12 cellular contexts compared by ENCODE assay signal in genomic region chr19:18789422-18789832, GRCh38. TPM values are rescaled to one million over a fixed set of nuclear protein-coding genes. Genes with fewer than 3 reads are reported as not detected.
DNase-seq lines count a peak whose midpoint lies in the region; FAIRE-seq and TF ChIP-seq lines count a peak whose summit lies in the region.
"Had no signal": no experiment of that assay in that cellular context is flagged by ENCODE, and none has a peak within 500 bp of the region (broad histone marks: within the 10 kb centered on the region; RNA-seq: fewer than 3 reads in every experiment).

No MANE protein-coding gene starts in this region.

- H3K27me3 ChIP-seq in WERI-Rb-1 (ENCODE audit: insufficient read depth, low read depth, severe bottlenecking) (peaks cover 49% of the 10 kb centered on the region), stomach (peaks cover 39 to 100% (median 75%) of the 10 kb centered on the region in 3 donors), small intestine (ENCODE audit: control insufficient read depth in 2 of 2, insufficient read depth in 2 of 2, low read length in 2 of 2) (peaks cover 13 to 52% of the 10 kb centered on the region in 2 donors)

- H3K27ac ChIP-seq in WERI-Rb-1 (no peak overlapping the region), stomach (no peak overlapping the region), small intestine (ENCODE audit: low read depth in 1 of 2, low read length in 1 of 2) (no peak overlapping the region)
- H3K27ac ChIP-seq: SJSA1 had no signal

- no peak for FAIRE-seq in small intestine (lab: Jason Lieb, UNC)
- FAIRE-seq: HepG2 had no signal

- TF ChIP-seq CTCF in WERI-Rb-1 (IDR thresholded peaks at IDR 0.05; ENCODE audit: low read depth, low read length), result no peak
- no peak for TF ChIP-seq CTCF in stomach (IDR thresholded peaks at IDR 0.05)

- H3K4me1 Mint-ChIP-seq in activated T-cell treated with anti-CD3 and anti-CD28 coated beads, Interleukin-2, amount 50 U/mL, for 24 hours (ENCODE audit: low read depth), result peaks cover 36% of the 10 kb centered on the region

- 3 to 4% (median 3%) methylated on average over 11 to 36 of the region's 36 CpGs for WGBS in stomach, 5 donors
- WGBS in small intestine, 3 donors, result 3 to 10% (median 8%) methylated on average over 34 to 36 of the region's 36 CpGs

- H3K27ac Mint-ChIP-seq in activated T-cell treated with anti-CD3 and anti-CD28 coated beads, Interleukin-2, amount 50 U/mL, for 24 hours, result no peak overlapping the region

- H3K27me3 Mint-ChIP-seq in activated T-cell treated with anti-CD3 and anti-CD28 coated beads, Interleukin-2, amount 50 U/mL, for 24 hours, result peaks cover 91% of the 10 kb centered on the region

- H3K9me3 ChIP-seq in WERI-Rb-1 (ENCODE audit: severe bottlenecking) (peaks cover 2% of the 10 kb centered on the region), stomach (no peaks in the 10 kb centered on the region), small intestine (ENCODE audit: control insufficient read depth, low read depth) (no peaks in the 10 kb centered on the region)
- H3K9me3 ChIP-seq: SJSA1 had no signal

- H3K9me3 Mint-ChIP-seq in activated T-cell treated with anti-CD3 and anti-CD28 coated beads, Interleukin-2, amount 50 U/mL, for 24 hours, result no peaks in the 10 kb centered on the region

- H3K4me1 ChIP-seq in stomach (peaks cover 44 to 59% (median 53%) of the 10 kb centered on the region in 4 donors), small intestine (ENCODE audit: control insufficient read depth in 2 of 2, insufficient read depth in 1 of 2, low read depth in 1 of 2, low read length in 1 of 2) (peaks cover 0 to 3% of the 10 kb centered on the region in 2 donors)

- DNase-seq in activated T-cell treated with anti-CD3 and anti-CD28 coated beads, Interleukin-2, amount 50 U/mL, for 24 hours, result no peak
- DNase-seq in activated T-cell treated with anti-CD3 and anti-CD28 coated beads, Interleukin-2, amount 50 U/mL, for 1 hour, result no peak
- no peak for DNase-seq in WERI-Rb-1
- DNase-seq in stomach, result no peak
- no peak for DNase-seq in inferior parietal cortex (ENCODE audit: extremely low spot score)
- no peak for DNase-seq in small intestine
- DNase-seq in stimulated activated naive CD4-positive, alpha-beta T cell treated with Interleukin-2 at 50 U/mL for 16 hours (lab: John Stamatoyannopoulos, UW), result no peak
- DNase-seq: activated CD8-positive, alpha-beta memory T cell treated with anti-CD3 and anti-CD28 coated beads, Interleukin-2, amount 50 U/mL, for 48 hours; AML-193 had no signal

- H3K4me3 ChIP-seq in WERI-Rb-1 (ENCODE audit: low read depth, low read length) (peak overlapping the region; percentile 30), iPS-11a (ENCODE audit: low read depth, low read length) (peak overlapping the region; percentile 6), stomach (peak overlapping the region; percentile 23 to 50 (median 34)), small intestine (ENCODE audit: low read depth in 1 of 2, low read length in 2 of 2) (no peak overlapping the region)
- H3K4me3 ChIP-seq: SJSA1 had no signal

- intact Hi-C loops in stomach (cut with DNase I; ENCODE audit: low total_unique reads), result no loop called here

- no peaks in the 10 kb centered on the region for H3K36me3 ChIP-seq in WERI-Rb-1
- H3K36me3 ChIP-seq in stomach, result no peaks in the 10 kb centered on the region
- H3K36me3 ChIP-seq in small intestine (ENCODE audit: control insufficient read depth in 2 of 2, insufficient read depth in 2 of 2, low read length in 2 of 2), result no peaks in the 10 kb centered on the region
- H3K36me3 ChIP-seq: SJSA1 had no signal

- H3K4me3 Mint-ChIP-seq in activated T-cell treated with anti-CD3 and anti-CD28 coated beads, Interleukin-2, amount 50 U/mL, for 24 hours, result peak overlapping the region; percentile 53

- TF ChIP-seq EP300 in stomach (IDR thresholded peaks at IDR 0.05), result no peak

- H3K36me3 Mint-ChIP-seq in activated T-cell treated with anti-CD3 and anti-CD28 coated beads, Interleukin-2, amount 50 U/mL, for 24 hours (ENCODE audit: low read depth), result no peaks in the 10 kb centered on the region

- TF ChIP-seq POLR2A in stomach (IDR thresholded peaks at IDR 0.05), result no peak

RNA-seq across cellular contexts. Expression of gene COMP, which starts 1.7 kb away (rescaled TPM):
- 1 to 10 TPM in 1 of 5 donors, not detected in 4; 1.4 TPM for total RNA-seq in stomach
- polyA plus RNA-seq in stomach (1 to 10 TPM in 2 of 3 donors, under 1 TPM in 1; 0.62 to 4.1 (median 1.8) TPM), small intestine (1 to 10 TPM in 1 of 3 donors, not detected in 2; 1.8 TPM)
- total RNA-seq: SJSA1 had no signal

RNA-seq across cellular contexts. Expression of gene UPF1, which starts 42.3 kb away (rescaled TPM):
- 100 to 1,000 TPM in 1 of 5 donors, 10 to 100 TPM in 4; 26.3 to 111 (median 46.6) TPM for total RNA-seq in stomach
- polyA plus RNA-seq in stomach, result 10 to 100 TPM; 27.5 to 35.4 (median 32.2) TPM
- 10 to 100 TPM; 37.6 to 42.0 (median 41.6) TPM for polyA plus RNA-seq in small intestine

Comparison
In these comparisons a context has a peak if more than half of its experiments do, and no peak if none do; other contexts are left out.
1. H3K4me3 ChIP-seq: peak in WERI-Rb-1 (single experiment), iPS-11a (single experiment) and stomach (4 of 4); none in small intestine (0 of 2).